ENCODE assay signal across 16 cellular contexts in genomic region chr12:111764120-111764821, GRCh38. TPM values are rescaled to one million over a fixed set of nuclear protein-coding genes. Genes with fewer than 3 reads are reported as not detected.
DNase-seq lines count a peak whose midpoint lies in the region; ATAC-seq and TF ChIP-seq lines count a peak whose summit lies in the region.
"Had no signal": no experiment of that assay in that cellular context is flagged by ENCODE, and none has a peak within 500 bp of the region (broad histone marks: within the 10 kb centered on the region; RNA-seq: fewer than 3 reads in every experiment).

No MANE protein-coding gene starts in this region.

- no peak for TF ChIP-seq EP300 in transverse colon (IDR thresholded peaks at IDR 0.05; ENCODE audit: low read depth)

- in situ Hi-C loops in transverse colon (cut with MboI; ENCODE audit: low pct_ligation_motif_present in 1 of 4, low pct_unique_long_range_greater_than_20kb in 1 of 4, low sequenced_read_pairs in 3 of 4) = no loop called here

- ATAC-seq in GM18498 (IDR thresholded peaks at IDR 0.05; ENCODE audit: unreplicated experiment) (peak; percentile 50), T-helper 17 cell (peak; percentile 27)
- ATAC-seq: foreskin keratinocyte had no signal

- no peak overlapping the region for H3K27ac ChIP-seq in BLaER1
- H3K27ac ChIP-seq in HEK293 (ENCODE audit: extremely low read depth, low read depth, low read length) = no peak overlapping the region
- H3K27ac ChIP-seq in transverse colon = no peak overlapping the region
- H3K27ac ChIP-seq in adrenal gland = no peak overlapping the region
- H3K27ac ChIP-seq: foreskin keratinocyte, KMS-11 had no signal

- no peak for DNase-seq in T-helper 17 cell
- DNase-seq in transverse colon = no peak
- no peak for DNase-seq in HCEC 1CT
- no peak for DNase-seq in adrenal gland
- DNase-seq in activated naive CD4-positive, alpha-beta T cell treated with anti-CD3 and anti-CD28 coated beads for 36 hours = no peak
- DNase-seq: activated CD8-positive, alpha-beta memory T cell treated with anti-CD3 and anti-CD28 coated beads for 24 hours; activated effector memory CD4-positive, alpha-beta T cell treated with Interleukin-2 at 50 U/mL for 16 hours; aorta; foreskin keratinocyte; NCI-H1417 treated with DMSO at 0.1 percent for 48 hours; SK-N-SH; stimulated activated CD4-positive, alpha-beta T cell treated with anti-CD3 and anti-CD28 coated beads, Interleukin-12 subunit alpha, Interleukin-12 subunit beta, amount 100 ng/mL, for 4 hours had no signal

- intact Hi-C loops in transverse colon (cut with DNase I; ENCODE audit: low total_unique reads) (no loop called here), adrenal gland (cut with DNase I) (no loop called here)
- intact Hi-C loops in activated naive CD4-positive, alpha-beta T cell treated with anti-CD3 and anti-CD28 coated beads for 36 hours (cut with micrococcal nuclease) = no loop called here

- no peak for TF ChIP-seq CTCF in HEK293 (tag by site-specific recombination; IDR thresholded peaks at IDR 0.05)
- TF ChIP-seq CTCF in transverse colon (IDR thresholded peaks at IDR 0.05) = no peak
- no peak for TF ChIP-seq CTCF in adrenal gland (IDR thresholded peaks at IDR 0.05)

- H3K36me3 Mint-ChIP-seq in T-helper 17 cell (ENCODE audit: low read depth) = peaks cover 7% of the 10 kb centered on the region
- H3K36me3 Mint-ChIP-seq in activated naive CD4-positive, alpha-beta T cell treated with anti-CD3 and anti-CD28 coated beads for 36 hours (ENCODE audit: low read depth) = no peaks in the 10 kb centered on the region

- H3K4me3 ChIP-seq in BLaER1 = no peak overlapping the region
- no peak overlapping the region for H3K4me3 ChIP-seq in HEK293 (ENCODE audit: low read depth, low read length)
- no peak overlapping the region for H3K4me3 ChIP-seq in transverse colon
- H3K4me3 ChIP-seq in adrenal gland = no peak overlapping the region

- peaks cover 15% of the 10 kb centered on the region for H3K4me1 Mint-ChIP-seq in T-helper 17 cell
- H3K4me1 Mint-ChIP-seq in activated naive CD4-positive, alpha-beta T cell treated with anti-CD3 and anti-CD28 coated beads for 36 hours (ENCODE audit: low read depth) = peaks cover 16% of the 10 kb centered on the region

- peaks cover 16% of the 10 kb centered on the region for H3K27me3 ChIP-seq in BLaER1
- no peaks in the 10 kb centered on the region for H3K27me3 ChIP-seq in transverse colon
- H3K27me3 ChIP-seq in adrenal gland = no peaks in the 10 kb centered on the region
- H3K27me3 ChIP-seq: foreskin keratinocyte had no signal

- CTCF ChIA-PET in HEK293 (lab: Yijun Ruan, JAX) = interaction anchor here (0.6 to 2.2 kb wide), 6 partner anchors 10 to 313 kb away, joined by 3 to 10 read pairs (median 4); no protein-coding TSS in a partner anchor
- CTCF ChIA-PET in activated naive CD4-positive, alpha-beta T cell treated with anti-CD3 and anti-CD28 coated beads for 36 hours (lab: Charles Lee) = interaction anchor here (1.1 to 1.8 kb wide), 3 partner anchors 48 to 395 kb away, joined by 4 to 6 read pairs (median 6); partner anchors contain the start of gene PHETA1

- H3K9me3 Mint-ChIP-seq in activated naive CD4-positive, alpha-beta T cell treated with anti-CD3 and anti-CD28 coated beads for 36 hours = no peaks in the 10 kb centered on the region

- no peak overlapping the region for H3K4me3 Mint-ChIP-seq in T-helper 17 cell
- H3K4me3 Mint-ChIP-seq in activated naive CD4-positive, alpha-beta T cell treated with anti-CD3 and anti-CD28 coated beads for 36 hours = no peak overlapping the region

- POLR2A ChIA-PET in HEK293 (lab: Yijun Ruan, JAX) = interaction anchor here (0.7 to 0.8 kb wide), 3 partner anchors 20 to 79 kb away, joined by 3 to 7 read pairs (median 4); partner anchors contain the start of genes ACAD10 and BRAP

- H3K9me3 ChIP-seq in BLaER1 (no peaks in the 10 kb centered on the region), HEK293 (ENCODE audit: control insufficient read depth, insufficient read depth, low read depth, low read length) (no peaks in the 10 kb centered on the region), T-helper 17 cell (ENCODE audit: control insufficient read depth, low read length, poor library complexity, severe bottlenecking) (no peaks in the 10 kb centered on the region), transverse colon (no peaks in the 10 kb centered on the region), adrenal gland (replicated peaks in 1 of 3) (no peaks in the 10 kb centered on the region)
- H3K9me3 ChIP-seq: SK-N-SH had no signal

- H4K20me1 ChIP-seq in BLaER1 = no peaks in the 10 kb centered on the region

- WGBS in transverse colon (ENCODE audit: low coverage in 1 of 2), 2 donors = 70 to 71% methylated on average over 6 of the region's 6 CpGs
- 59 to 65% (median 61%) methylated on average over 6 of the region's 6 CpGs for WGBS in adrenal gland, 4 donors

- H3K27me3 Mint-ChIP-seq in T-helper 17 cell = peaks cover 68% of the 10 kb centered on the region
- H3K27me3 Mint-ChIP-seq in activated naive CD4-positive, alpha-beta T cell treated with anti-CD3 and anti-CD28 coated beads for 36 hours (ENCODE audit: low read depth) = peaks cover 41% of the 10 kb centered on the region

- peaks cover 69% of the 10 kb centered on the region for H3K4me1 ChIP-seq in BLaER1
- no peaks in the 10 kb centered on the region; the same call in 1 of the 2 replicates for H3K4me1 ChIP-seq in HEK293 (ENCODE audit: control insufficient read depth, insufficient read depth, low read length)
- peaks cover 6 to 25% (median 20%) of the 10 kb centered on the region in 4 donors for H3K4me1 ChIP-seq in transverse colon
- H3K4me1 ChIP-seq in adrenal gland (replicated peaks in 1 of 2) = peaks cover 23% of the 10 kb centered on the region in 2 donors
- H3K4me1 ChIP-seq: foreskin keratinocyte had no signal

- TF ChIP-seq POLR2A in transverse colon (IDR thresholded peaks at IDR 0.05) (no peak), adrenal gland (IDR thresholded peaks at IDR 0.05) (no peak)

- no peak overlapping the region for H3K27ac Mint-ChIP-seq in T-helper 17 cell
- no peak overlapping the region for H3K27ac Mint-ChIP-seq in activated naive CD4-positive, alpha-beta T cell treated with anti-CD3 and anti-CD28 coated beads for 36 hours

- H3K4me2 ChIP-seq in BLaER1 = peak overlapping the region; percentile 99
- H3K4me2 ChIP-seq: KMS-11, SK-N-SH had no signal

- no peaks in the 10 kb centered on the region for H3K36me3 ChIP-seq in BLaER1
- no peaks in the 10 kb centered on the region for H3K36me3 ChIP-seq in HEK293 (ENCODE audit: control insufficient read depth in 2 of 2, insufficient read depth in 1 of 2, low read length in 2 of 2)
- no peaks in the 10 kb centered on the region for H3K36me3 ChIP-seq in transverse colon
- H3K36me3 ChIP-seq in adrenal gland (replicated peaks in 1 of 2) = no peaks in the 10 kb centered on the region

- H3K9ac ChIP-seq in BLaER1 = no peak overlapping the region
- H3K9ac ChIP-seq: KMS-11, SK-N-SH had no signal

TF ChIP-seq in HEK293, 187 proteins besides CTCF, POLR2A, EP300 and RAD21 (continues in another document):
- TF ChIP-seq FEZF1 (tag by site-specific recombination; IDR thresholded peaks at IDR 0.05) (peak; percentile 31; the same call in 1 of the 2 replicates), ZEB2 (tag by site-specific recombination; IDR thresholded peaks at IDR 0.05) (no peak), HOXA7 (CRISPR knock-in tag; IDR thresholded peaks at IDR 0.05; ENCODE audit: borderline replicate concordance) (no peak), GLI2 (tag by site-specific recombination; IDR thresholded peaks at IDR 0.05; ENCODE audit: borderline replicate concordance, low read depth) (no peak)
- TF ChIP-seq, protein P1, sequence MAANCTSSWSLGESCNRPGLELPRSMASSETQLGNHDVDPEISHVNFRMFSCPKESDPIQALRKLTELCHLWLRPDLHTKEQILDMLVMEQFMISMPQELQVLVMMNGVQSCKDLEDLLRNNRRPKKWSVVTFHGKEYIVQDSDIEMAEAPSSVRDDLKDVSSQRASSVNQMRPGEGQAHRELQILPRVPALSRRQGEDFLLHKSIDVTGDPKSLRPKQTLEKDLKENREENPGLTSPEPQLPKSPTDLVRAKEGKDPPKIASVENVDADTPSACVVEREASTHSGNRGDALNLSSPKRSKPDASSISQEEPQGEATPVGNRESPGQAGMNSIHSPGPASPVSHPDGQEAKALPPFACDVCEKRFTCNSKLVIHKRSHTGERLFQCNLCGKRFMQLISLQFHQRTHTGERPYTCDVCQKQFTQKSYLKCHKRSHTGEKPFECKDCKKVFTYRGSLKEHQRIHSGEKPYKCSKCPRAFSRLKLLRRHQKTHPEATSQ (tag by site-specific recombination; IDR thresholded peaks at IDR 0.05) = peak; percentile 41; the same call in 1 of the 2 replicates
- TF ChIP-seq, protein P2, sequence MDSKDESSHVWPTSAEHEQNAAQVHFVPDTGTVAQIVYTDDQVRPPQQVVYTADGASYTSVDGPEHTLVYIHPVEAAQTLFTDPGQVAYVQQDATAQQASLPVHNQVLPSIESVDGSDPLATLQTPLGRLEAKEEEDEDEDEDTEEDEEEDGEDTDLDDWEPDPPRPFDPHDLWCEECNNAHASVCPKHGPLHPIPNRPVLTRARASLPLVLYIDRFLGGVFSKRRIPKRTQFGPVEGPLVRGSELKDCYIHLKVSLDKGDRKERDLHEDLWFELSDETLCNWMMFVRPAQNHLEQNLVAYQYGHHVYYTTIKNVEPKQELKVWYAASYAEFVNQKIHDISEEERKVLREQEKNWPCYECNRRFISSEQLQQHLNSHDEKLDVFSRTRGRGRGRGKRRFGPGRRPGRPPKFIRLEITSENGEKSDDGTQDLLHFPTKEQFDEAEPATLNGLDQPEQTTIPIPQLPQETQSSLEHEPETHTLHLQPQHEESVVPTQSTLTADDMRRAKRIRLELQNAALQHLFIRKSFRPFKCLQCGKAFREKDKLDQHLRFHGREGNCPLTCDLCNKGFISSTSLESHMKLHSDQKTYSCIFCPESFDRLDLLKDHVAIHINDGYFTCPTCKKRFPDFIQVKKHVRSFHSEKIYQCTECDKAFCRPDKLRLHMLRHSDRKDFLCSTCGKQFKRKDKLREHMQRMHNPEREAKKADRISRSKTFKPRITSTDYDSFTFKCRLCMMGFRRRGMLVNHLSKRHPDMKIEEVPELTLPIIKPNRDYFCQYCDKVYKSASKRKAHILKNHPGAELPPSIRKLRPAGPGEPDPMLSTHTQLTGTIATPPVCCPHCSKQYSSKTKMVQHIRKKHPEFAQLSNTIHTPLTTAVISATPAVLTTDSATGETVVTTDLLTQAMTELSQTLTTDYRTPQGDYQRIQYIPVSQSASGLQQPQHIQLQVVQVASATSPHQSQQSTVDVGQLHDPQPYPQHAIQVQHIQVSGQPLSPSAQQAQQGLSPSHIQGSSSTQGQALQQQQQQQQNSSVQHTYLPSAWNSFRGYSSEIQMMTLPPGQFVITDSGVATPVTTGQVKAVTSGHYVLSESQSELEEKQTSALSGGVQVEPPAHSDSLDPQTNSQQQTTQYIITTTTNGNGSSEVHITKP (tag by site-specific recombination; IDR thresholded peaks at IDR 0.05) = peak; percentile 95

RNA-seq across cellular contexts. Expression of gene ALDH2, which starts 2.5 kb away (rescaled TPM):
- total RNA-seq in T-helper 17 cell (1 to 10 TPM; 1.9 to 3.4 TPM), transverse colon (100 to 1,000 TPM; 102 to 239 (median 162) TPM), adrenal gland (100 to 1,000 TPM; 302 to 536 (median 428) TPM)
- polyA plus RNA-seq in adrenal gland = 100 to 1,000 TPM in 2 of 3 donors, 10 to 100 TPM in 1; 52.2 to 263 (median 138) TPM
- total RNA-seq in activated naive CD4-positive, alpha-beta T cell treated with anti-CD3 and anti-CD28 coated beads for 36 hours = 1 to 10 TPM; 4.0 to 4.6 TPM

Comparison
In these comparisons a context has a peak if more than half of its experiments do, and no peak if none do; other contexts are left out.
1. RNA of gene ALDH2, which starts 2.5 kb away (total RNA-seq): 302 to 536 TPM in adrenal gland and 102 to 239 TPM in transverse colon; 4.0 to 4.6 TPM in activated naive CD4-positive, alpha-beta T cell treated with anti-CD3 and anti-CD28 coated beads for 36 hours and 1.9 to 3.4 TPM in T-helper 17 cell; every median in the first group is over 10 times any median in the second.